Comparison of ENCODE assay signal across 8 cellular contexts in genomic region chr1:223670458-223671159, GRCh38. TPM values are rescaled to one million over a fixed set of nuclear protein-coding genes. Genes with fewer than 3 reads are reported as not detected.
A peak's percentile ranks its signal among the peaks of the same experiment; 100 is the strongest.
DNase-seq lines count a peak whose midpoint lies in the region; ATAC-seq and TF ChIP-seq lines count a peak whose summit lies in the region.

No MANE protein-coding gene starts in this region.

- no peaks in the 10 kb centered on the region for H3K79me2 ChIP-seq in mammary epithelial cell (ENCODE audit: insufficient read depth, low read length)

- WGBS in mammary epithelial cell (ENCODE audit: low coverage, missing lambda C conversion rate): 43% methylated on average over 7 of the region's 7 CpGs

- H3K9me3 ChIP-seq in mammary epithelial cell (replicated peaks; ENCODE audit: insufficient read depth, low read length) (no peaks in the 10 kb centered on the region), tibial artery (peaks cover 0 to 11% (median 7%) of the 10 kb centered on the region in 3 donors)

- peak overlapping the region; percentile 9 for H2AFZ ChIP-seq in mammary epithelial cell (ENCODE audit: low read depth, low read length)

- CTCF ChIA-PET in mammary epithelial cell (lab: Charles Lee; ENCODE audit: low non-redundant PET): interaction anchor here (0.7 kb wide), 1 partner anchor 482 kb away, joined by 3 read pairs; no protein-coding TSS in a partner anchor

- no peak overlapping the region for H3K27ac ChIP-seq in mammary epithelial cell (ENCODE audit: insufficient read depth, low read depth, low read length)
- H3K27ac ChIP-seq in tibial artery: no peak overlapping the region

- ATAC-seq in HG02623 (IDR thresholded peaks at IDR 0.05; ENCODE audit: unreplicated experiment): no peak
- ATAC-seq in GM18909 (IDR thresholded peaks at IDR 0.05; ENCODE audit: poor library complexity, unreplicated experiment): no peak

- no peak overlapping the region for H3K4me2 ChIP-seq in mammary epithelial cell (ENCODE audit: insufficient read depth, low read depth, low read length)

- in situ Hi-C loops in mammary epithelial cell (cut with MboI; ENCODE audit: low sequenced_read_pairs in 2 of 2): loop anchor here in 1 of 2 donors (10.0 kb wide), 1 partner anchor 536 kb away; no protein-coding TSS in a partner anchor

- H3K9ac ChIP-seq in mammary epithelial cell (ENCODE audit: insufficient read depth, low read length): no peak overlapping the region

- H4K20me1 ChIP-seq in mammary epithelial cell (ENCODE audit: insufficient read depth, low read length): no peaks in the 10 kb centered on the region

- dilution Hi-C loops in mammary epithelial cell (cut with HindIII; ENCODE audit: low sequenced_read_pairs): no loop called here

- no peaks in the 10 kb centered on the region for H3K36me3 ChIP-seq in mammary epithelial cell (ENCODE audit: insufficient read depth, low read length)
- H3K36me3 ChIP-seq in tibial artery: no peaks in the 10 kb centered on the region

- H3K27me3 ChIP-seq in mammary epithelial cell (ENCODE audit: insufficient read depth, low read length) (no peaks in the 10 kb centered on the region), tibial artery (no peaks in the 10 kb centered on the region)

- H3K4me3 ChIP-seq in mammary epithelial cell (replicated peaks in 1 of 3; ENCODE audit: insufficient read depth in 1 of 3, low read depth in 2 of 3, low read length in 3 of 3) (no peak overlapping the region), tibial artery (no peak overlapping the region)

- TF ChIP-seq CTCF in mammary epithelial cell (conservative IDR thresholded peaks at IDR 0.05 in 1 of 2, IDR thresholded peaks at IDR 0.05 in 1 of 2; ENCODE audit: extremely low read depth in 1 of 2, insufficient read depth in 1 of 2, low read depth in 1 of 2, low read length in 2 of 2) (peak; percentile 85 to 86), tibial artery (IDR thresholded peaks at IDR 0.05) (no peak)

- no TSS peak for BruUV-seq in mammary epithelial cell (replicated peaks; lab: Mats Ljungman, UMichigan)

- DNase-seq in stimulated activated CD4-positive, alpha-beta T cell treated with anti-CD3 and anti-CD28 coated beads, Interleukin-4, amount 100 ng/mL, for 24 hours: peak; percentile 10
- DNase-seq in stimulated activated CD4-positive, alpha-beta T cell treated with anti-CD3 and anti-CD28 coated beads, Interleukin-4, amount 100 ng/mL, for 4 hours: no peak
- DNase-seq in NCI-H69 (lab: John Stamatoyannopoulos, UW) (peak; percentile 47), mammary epithelial cell (peak; percentile 57), midbrain (lab: John Stamatoyannopoulos, UW) (peak; percentile 6), tibial artery (no peak)

- peaks cover 29% of the 10 kb centered on the region for H3K4me1 ChIP-seq in mammary epithelial cell (ENCODE audit: insufficient read depth, low read length)
- no peaks in the 10 kb centered on the region for H3K4me1 ChIP-seq in tibial artery

- intact Hi-C loops in mammary epithelial cell (cut with micrococcal nuclease): loop anchor here (5.0 kb wide), 1 partner anchor 38 kb away; no protein-coding TSS in a partner anchor
- intact Hi-C loops in tibial artery (cut with DNase I; ENCODE audit: low total_unique reads): no loop called here

RNA-seq across cellular contexts. Expression of gene CAPN8, which starts 5.1 kb away (rescaled TPM):
- 1 to 10 TPM; 5.2 to 9.5 TPM for total RNA-seq in mammary epithelial cell
- polyA plus RNA-seq in mammary epithelial cell: 4.5 TPM
- polyA minus RNA-seq in mammary epithelial cell: 0.78 TPM

RNA-seq across cellular contexts. Expression of gene CAPN2, which starts 41.7 kb away (rescaled TPM):
- total RNA-seq in mammary epithelial cell: 100 to 1,000 TPM; 270 to 454 TPM
- 234 TPM for polyA plus RNA-seq in mammary epithelial cell
- polyA minus RNA-seq in mammary epithelial cell: 517 TPM

Comparison
In these comparisons a context has a peak if more than half of its experiments do, and no peak if none do; other contexts are left out.
1. DNase-seq: peak in stimulated activated CD4-positive, alpha-beta T cell treated with anti-CD3 and anti-CD28 coated beads, Interleukin-4, amount 100 ng/mL, for 24 hours (single experiment), NCI-H69 (single experiment), mammary epithelial cell (single experiment) and midbrain (single experiment); none in stimulated activated CD4-positive, alpha-beta T cell treated with anti-CD3 and anti-CD28 coated beads, Interleukin-4, amount 100 ng/mL, for 4 hours (0 of 2) and tibial artery (0 of 2).
2. CTCF ChIP-seq: peak in mammary epithelial cell (2 of 2); none in tibial artery (0 of 2).